Comparison of ENCODE assay signal across 7 cellular contexts in genomic region chr15:99486371-99487336, GRCh38.
DNase-seq lines count a peak whose midpoint lies in the region; ATAC-seq and TF ChIP-seq lines count a peak whose summit lies in the region.

No MANE protein-coding gene starts in this region.

- H2AFZ ChIP-seq in mammary epithelial cell (ENCODE audit: low read depth, low read length): peak overlapping the region; percentile 88

- H3K9me3 ChIP-seq in mammary epithelial cell (replicated peaks; ENCODE audit: insufficient read depth, low read length) (no peaks in the 10 kb centered on the region), skeletal muscle tissue (ENCODE audit: control insufficient read depth in 3 of 3, low read length in 3 of 3) (no peaks in the 10 kb centered on the region)

- H3K27ac ChIP-seq in mammary epithelial cell (ENCODE audit: insufficient read depth, low read depth, low read length): peak overlapping the region; percentile 14
- peak overlapping the region; percentile 69 for H3K27ac ChIP-seq in skeletal muscle tissue (ENCODE audit: low read depth, low read length)

- BruUV-seq in mammary epithelial cell (replicated peaks; lab: Mats Ljungman, UMichigan): no TSS peak

- CTCF ChIA-PET in mammary epithelial cell (lab: Charles Lee; ENCODE audit: low non-redundant PET): no interaction called here

- ATAC-seq in GM18502 (IDR thresholded peaks at IDR 0.05; ENCODE audit: poor library complexity, unreplicated experiment) (peak; percentile 64), HG03520 (IDR thresholded peaks at IDR 0.05; ENCODE audit: unreplicated experiment) (no peak)

- H3K4me3 ChIP-seq in mammary epithelial cell (replicated peaks in 1 of 3; ENCODE audit: insufficient read depth in 1 of 3, low read depth in 2 of 3, low read length in 3 of 3): peak overlapping the region; percentile 0 to 28 (median 24)
- peak overlapping the region; percentile 60 to 69 (median 62) for H3K4me3 ChIP-seq in skeletal muscle tissue (ENCODE audit: low read length in 3 of 3)

- H3K4me2 ChIP-seq in mammary epithelial cell (ENCODE audit: insufficient read depth, low read depth, low read length): peak overlapping the region; percentile 69

- H3K9ac ChIP-seq in mammary epithelial cell (ENCODE audit: insufficient read depth, low read length): no peak overlapping the region
- H3K9ac ChIP-seq in skeletal muscle tissue (ENCODE audit: low read depth in 1 of 3, low read length in 3 of 3): peak overlapping the region; percentile 58 to 77 (median 72)

- H3K79me2 ChIP-seq in mammary epithelial cell (ENCODE audit: insufficient read depth, low read length): no peaks in the 10 kb centered on the region

- in situ Hi-C loops in mammary epithelial cell (cut with MboI; ENCODE audit: low sequenced_read_pairs in 2 of 2): no loop called here

- H3K36me3 ChIP-seq in mammary epithelial cell (ENCODE audit: insufficient read depth, low read length) (no peaks in the 10 kb centered on the region), skeletal muscle tissue (ENCODE audit: control insufficient read depth in 3 of 3, insufficient read depth in 3 of 3, low read length in 3 of 3) (no peaks in the 10 kb centered on the region)

- dilution Hi-C loops in mammary epithelial cell (cut with HindIII; ENCODE audit: low sequenced_read_pairs): loop anchor here (5.0 kb wide), 1 partner anchor 49 kb away; no protein-coding TSS in a partner anchor

- no peaks in the 10 kb centered on the region for H3K27me3 ChIP-seq in mammary epithelial cell (ENCODE audit: insufficient read depth, low read length)
- no peaks in the 10 kb centered on the region for H3K27me3 ChIP-seq in skeletal muscle tissue (ENCODE audit: control insufficient read depth in 3 of 3, insufficient read depth in 3 of 3, low read length in 3 of 3)

- H3K4me1 ChIP-seq in mammary epithelial cell (ENCODE audit: insufficient read depth, low read length) (peaks cover 14% of the 10 kb centered on the region), skeletal muscle tissue (ENCODE audit: control insufficient read depth in 3 of 3, insufficient read depth in 3 of 3, low read length in 3 of 3) (peaks cover 16 to 23% (median 22%) of the 10 kb centered on the region in 3 donors)

- intact Hi-C loops in mammary epithelial cell (cut with micrococcal nuclease): no loop called here

- H4K20me1 ChIP-seq in mammary epithelial cell (ENCODE audit: insufficient read depth, low read length): no peaks in the 10 kb centered on the region

- DNase-seq in NCI-H2227 (lab: John Stamatoyannopoulos, UW; ENCODE audit: unreplicated experiment) (peak; percentile 45), mammary epithelial cell (peak; percentile 23), iPS-NIHi7 (ENCODE audit: extremely low spot score) (peak; percentile 57), OCI-M1 (lab: John Stamatoyannopoulos, UW) (no peak)

- TF ChIP-seq CTCF in mammary epithelial cell (conservative IDR thresholded peaks at IDR 0.05 in 1 of 2, IDR thresholded peaks at IDR 0.05 in 1 of 2; ENCODE audit: extremely low read depth in 1 of 2, insufficient read depth in 1 of 2, low read depth in 1 of 2, low read length in 2 of 2): no peak

- WGBS in mammary epithelial cell (ENCODE audit: low coverage, missing lambda C conversion rate): 4% methylated on average over 21 of the region's 31 CpGs
